Comparison of ENCODE assay signal across 1 cellular context in genomic region chr1:159870704-159871103, GRCh38.
TF ChIP-seq lines count a peak whose summit lies in the region.

No MANE protein-coding gene starts in this region.

TF ChIP-seq in HEK293, 187 proteins besides CTCF, POLR2A, EP300 and RAD21:
- TF ChIP-seq ZSCAN30 (tag by site-specific recombination; IDR thresholded peaks at IDR 0.05): no peak
- TF ChIP-seq SCRT1 (tag by site-specific recombination; IDR thresholded peaks at IDR 0.05; ENCODE audit: borderline replicate concordance): peak; percentile 61; the same call in 1 of the 2 replicates
- peak; percentile 74 for TF ChIP-seq SCRT2 (tag by site-specific recombination; IDR thresholded peaks at IDR 0.05)
